Comparison of ENCODE assay signal across 2 cellular contexts in genomic region chr2:20652141-20652540, GRCh38.
TF ChIP-seq lines count a peak whose summit lies in the region.

No MANE protein-coding gene starts in this region.

TF ChIP-seq in SK-N-SH, 30 proteins besides CTCF, POLR2A, EP300 and RAD21:
- TF ChIP-seq TEAD4 (IDR thresholded peaks at IDR 0.05; ENCODE audit: borderline replicate concordance, insufficient read depth) (no peak), SMC3 (IDR thresholded peaks at IDR 0.05; ENCODE audit: low read depth, low read length) (no peak), RXRA (IDR thresholded peaks at IDR 0.05; ENCODE audit: borderline replicate concordance, low read depth) (no peak), EZH2phosphoT487 (IDR thresholded peaks at IDR 0.05; ENCODE audit: borderline replicate concordance, low read depth) (no peak), FOXJ3 (CRISPR knock-in tag; IDR thresholded peaks at IDR 0.05) (no peak), NRF1 (IDR thresholded peaks at IDR 0.05; ENCODE audit: low read depth, low read length) (no peak), REST (IDR thresholded peaks at IDR 0.05; ENCODE audit: low read depth, low read length) (no peak), FOXM1 (IDR thresholded peaks at IDR 0.05; ENCODE audit: low read depth) (no peak)
- TF ChIP-seq, protein P1, sequence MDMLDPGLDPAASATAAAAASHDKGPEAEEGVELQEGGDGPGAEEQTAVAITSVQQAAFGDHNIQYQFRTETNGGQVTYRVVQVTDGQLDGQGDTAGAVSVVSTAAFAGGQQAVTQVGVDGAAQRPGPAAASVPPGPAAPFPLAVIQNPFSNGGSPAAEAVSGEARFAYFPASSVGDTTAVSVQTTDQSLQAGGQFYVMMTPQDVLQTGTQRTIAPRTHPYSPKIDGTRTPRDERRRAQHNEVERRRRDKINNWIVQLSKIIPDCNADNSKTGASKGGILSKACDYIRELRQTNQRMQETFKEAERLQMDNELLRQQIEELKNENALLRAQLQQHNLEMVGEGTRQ (IDR thresholded peaks at IDR 0.05; ENCODE audit: borderline replicate concordance, low read depth, low read length) = no peak
- TF ChIP-seq, protein P2, sequence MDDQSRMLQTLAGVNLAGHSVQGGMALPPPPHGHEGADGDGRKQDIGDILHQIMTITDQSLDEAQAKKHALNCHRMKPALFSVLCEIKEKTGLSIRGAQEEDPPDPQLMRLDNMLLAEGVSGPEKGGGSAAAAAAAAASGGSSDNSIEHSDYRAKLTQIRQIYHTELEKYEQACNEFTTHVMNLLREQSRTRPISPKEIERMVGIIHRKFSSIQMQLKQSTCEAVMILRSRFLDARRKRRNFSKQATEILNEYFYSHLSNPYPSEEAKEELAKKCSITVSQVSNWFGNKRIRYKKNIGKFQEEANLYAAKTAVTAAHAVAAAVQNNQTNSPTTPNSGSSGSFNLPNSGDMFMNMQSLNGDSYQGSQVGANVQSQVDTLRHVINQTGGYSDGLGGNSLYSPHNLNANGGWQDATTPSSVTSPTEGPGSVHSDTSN (IDR thresholded peaks at IDR 0.05) = no peak

TF ChIP-seq in SK-N-SH treated with all-trans-retinoic acid at 6 μM for 48 hours, 23 proteins besides CTCF, POLR2A, EP300 and RAD21 (continued from another document):
- TF ChIP-seq TSHZ2 (CRISPR knock-in tag; IDR thresholded peaks at IDR 0.05) (no peak), PPARA (CRISPR knock-in tag; IDR thresholded peaks at IDR 0.05; ENCODE audit: borderline replicate concordance) (no peak), POU6F1 (CRISPR knock-in tag; IDR thresholded peaks at IDR 0.05; ENCODE audit: borderline replicate concordance, low read depth) (no peak), CREB5 (CRISPR knock-in tag; IDR thresholded peaks at IDR 0.05; ENCODE audit: low read depth) (no peak), RARB (CRISPR knock-in tag; IDR thresholded peaks at IDR 0.05) (no peak), ZFP3 (CRISPR knock-in tag; IDR thresholded peaks at IDR 0.05) (no peak)
